Comparison of ENCODE assay signal across 8 cellular contexts in the genomic region with DNA sequence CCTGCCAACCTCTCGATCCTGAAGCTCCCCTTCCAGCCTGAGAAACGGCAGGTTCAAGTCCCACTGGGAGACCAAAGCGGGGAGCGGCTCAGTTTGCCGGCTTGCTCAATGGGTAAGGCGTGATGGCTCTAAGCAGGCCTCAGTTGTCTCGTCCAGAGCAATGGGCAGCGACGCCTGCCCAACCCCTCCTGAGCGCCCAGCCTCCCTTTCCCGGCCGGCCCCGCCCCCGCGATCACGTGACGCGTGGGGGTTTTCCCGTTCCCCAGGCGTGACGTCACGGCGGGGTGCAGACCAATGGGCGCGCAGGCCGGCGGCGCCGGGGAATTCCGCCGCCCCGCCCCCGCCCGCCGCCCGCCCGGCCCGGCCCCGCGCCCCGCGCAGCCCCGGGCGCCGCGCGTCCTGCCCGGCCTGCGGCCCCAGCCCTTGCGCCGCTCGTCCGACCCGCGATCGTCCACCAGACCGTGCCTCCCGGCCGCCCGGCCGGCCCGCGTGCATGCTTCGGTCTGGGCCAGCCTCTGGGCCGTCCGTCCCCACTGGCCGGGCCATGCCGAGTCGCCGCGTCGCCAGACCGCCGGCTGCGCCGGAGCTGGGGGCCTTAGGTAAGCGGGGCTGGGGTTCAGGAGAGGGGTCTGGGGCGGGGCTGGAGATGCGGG. TPM values are rescaled to one million over a fixed set of nuclear protein-coding genes. Genes with fewer than 3 reads are reported as not detected.
DNase-seq lines count a peak whose midpoint lies in the region; TF ChIP-seq lines count a peak whose summit lies in the region.

TSS of gene RELB (plus strand) at position 378 of the 653 bp plus-strand sequence. CDS start at position 494, 116 bp downstream.

- H3K9ac ChIP-seq in H9 (ENCODE audit: extremely low read depth, insufficient read length, low read length): peak within 1 kb of the TSS; percentile 72
- peak within 1 kb of the TSS; percentile 59 for H3K9ac ChIP-seq in SK-N-MC (ENCODE audit: insufficient read length)

- H2AK5ac ChIP-seq in H9 (ENCODE audit: insufficient read length, low read length): no peak within 1 kb of the TSS

- H3K36me3 Mint-ChIP-seq in H9 (ENCODE audit: insufficient read depth in 1 of 3, low read depth in 3 of 3): peaks cover 0 to 3% (median 0%) of the 10 kb centered on the region in 3 experiments; a peak in 1 of 7 replicates

- TF ChIP-seq CTCF in H9 (conservative IDR thresholded peaks at IDR 0.05): no peak
- TF ChIP-seq CTCF in suprapubic skin (IDR thresholded peaks at IDR 0.05): no peak

- H3K4me3 Mint-ChIP-seq in H9: peak within 1 kb of the TSS; percentile 89 to 94

- H3K56ac ChIP-seq in H9 (ENCODE audit: insufficient read length, low read depth, low read length): no peak within 1 kb of the TSS

- H2BK120ac ChIP-seq in H9 (ENCODE audit: low read depth, low read length, poor library complexity, severe bottlenecking): peak within 1 kb of the TSS; percentile 96

- H3K4me3 ChIP-seq in MG63: peak within 1 kb of the TSS; percentile 68
- peak within 1 kb of the TSS; percentile 86 for H3K4me3 ChIP-seq in SK-N-MC
- peak within 1 kb of the TSS; percentile 83 for H3K4me3 ChIP-seq in suprapubic skin

- H3K4me1 Mint-ChIP-seq in H9: peaks cover 2 to 9% of the 10 kb centered on the region in 2 experiments; a peak in 3 of 4 replicates

- H3K79me2 ChIP-seq in H9 (ENCODE audit: insufficient read depth, low read length): no peaks in the 10 kb centered on the region

- WGBS in H9 (ENCODE audit: extremely low coverage, insufficient read length, low lambda C conversion rate): no CpG with 5 or more reads among the region's 79 CpGs
- WGBS in suprapubic skin: 5% methylated on average over 39 of the region's 79 CpGs

- H3K27me3 Mint-ChIP-seq in H9 (ENCODE audit: low read depth): peaks cover 8% of the 10 kb centered on the region

- peaks cover 2% of the 10 kb centered on the region; the same call in 1 of the 2 replicates for H3K36me3 ChIP-seq in MG63
- no peaks in the 10 kb centered on the region for H3K36me3 ChIP-seq in SK-N-MC (ENCODE audit: insufficient read depth, low read length)
- peaks cover 7% of the 10 kb centered on the region for H3K36me3 ChIP-seq in suprapubic skin

- peak within 1 kb of the TSS; percentile 74 to 99 (median 97); a peak in 6 of 7 replicates for H3K27ac Mint-ChIP-seq in H9

- H2BK20ac ChIP-seq in H9 (ENCODE audit: low read depth, low read length, poor library complexity, severe bottlenecking): no peak within 1 kb of the TSS

- H4K8ac ChIP-seq in H9 (replicated peaks; ENCODE audit: insufficient read length, low read depth, low read length): no peak within 1 kb of the TSS

- no peak within 1 kb of the TSS for H3K4ac ChIP-seq in H9 (ENCODE audit: low read depth, low read length)

- no peak within 1 kb of the TSS for H2BK12ac ChIP-seq in H9 (ENCODE audit: insufficient read length, low read depth, low read length)

- H3K9me3 ChIP-seq in H9 (ENCODE audit: control insufficient read depth, low read depth, low read length): no peaks in the 10 kb centered on the region
- H3K9me3 ChIP-seq in MG63: no peaks in the 10 kb centered on the region
- no peaks in the 10 kb centered on the region for H3K9me3 ChIP-seq in SK-N-MC (ENCODE audit: low read depth, low read length)
- H3K9me3 ChIP-seq in suprapubic skin: no peaks in the 10 kb centered on the region

- H3T11ph ChIP-seq in H9 (ENCODE audit: low read length): no peak within 1 kb of the TSS

- H2AFZ ChIP-seq in H9 (ENCODE audit: low read length): no peak within 1 kb of the TSS

- H2BK5ac ChIP-seq in H9 (ENCODE audit: insufficient read length, low read length): no peak within 1 kb of the TSS

- no peaks in the 10 kb centered on the region for H4K20me1 ChIP-seq in H9 (ENCODE audit: control insufficient read depth, insufficient read depth, insufficient read length)

- no peaks in the 10 kb centered on the region for H3K27me3 ChIP-seq in H9 (ENCODE audit: insufficient read depth, low read length)
- no peaks in the 10 kb centered on the region for H3K27me3 ChIP-seq in MG63
- H3K27me3 ChIP-seq in suprapubic skin: no peaks in the 10 kb centered on the region

- H3K14ac ChIP-seq in H9 (ENCODE audit: insufficient read depth, low read length): peak within 1 kb of the TSS; percentile 89

- no peak for TF ChIP-seq EP300 in suprapubic skin (IDR thresholded peaks at IDR 0.05)

- no peak within 1 kb of the TSS for H4K91ac ChIP-seq in H9 (ENCODE audit: insufficient read length, low read depth, low read length)

- H3K27ac ChIP-seq in H9 (ENCODE audit: insufficient read length, low read depth, low read length) (no peak within 1 kb of the TSS), SK-N-MC (peak within 1 kb of the TSS; percentile 42; the same call in 1 of the 2 replicates), suprapubic skin (peak within 1 kb of the TSS; percentile 98)

- H3K4me1 ChIP-seq in H9 (ENCODE audit: insufficient read depth, low read length): no peaks in the 10 kb centered on the region
- peaks cover 10% of the 10 kb centered on the region for H3K4me1 ChIP-seq in suprapubic skin

- TF ChIP-seq POLR2A in suprapubic skin (IDR thresholded peaks at IDR 0.05): no peak

- H4K5ac ChIP-seq in H9 (ENCODE audit: insufficient read length, low read depth, low read length): no peak within 1 kb of the TSS

- peak within 1 kb of the TSS; percentile 85 for H3K4me2 ChIP-seq in H9 (ENCODE audit: insufficient read depth, insufficient read length, low read length)

- H3K23ac ChIP-seq in H9 (ENCODE audit: insufficient read length, low read depth, low read length): no peak within 1 kb of the TSS

- no peak within 1 kb of the TSS for H2BK15ac ChIP-seq in H9 (ENCODE audit: low read depth, low read length)

- H3K9me3 Mint-ChIP-seq in H9: no peaks in the 10 kb centered on the region

- H3K79me1 ChIP-seq in H9 (ENCODE audit: insufficient read depth, low read depth, low read length, poor library complexity, severe bottlenecking): no peaks in the 10 kb centered on the region

- peak within 1 kb of the TSS; percentile 85 for H3K18ac ChIP-seq in H9 (ENCODE audit: insufficient read length, low read depth, low read length)

- DNase-seq in GDM1 (lab: John Stamatoyannopoulos, UW): peak; percentile 84
- peak; percentile 92 for DNase-seq in H9
- DNase-seq in MG63: peak; percentile 90
- DNase-seq in SK-N-MC (ENCODE audit: low read depth, low spot score): no peak
- DNase-seq in activated naive CD4-positive, alpha-beta T cell treated with anti-CD3 and anti-CD28 coated beads, Interleukin-2, amount 50 U/mL, for 16 hours: peak; percentile 95
- peak; percentile 85 for DNase-seq in globus pallidus (ENCODE audit: low spot score)
- DNase-seq in occipital lobe (lab: John Stamatoyannopoulos, UW): peak; percentile 76
- peak; percentile 97 to 98 for DNase-seq in suprapubic skin (ENCODE audit: low spot score in 2 of 2)

- H3K23me2 ChIP-seq in H9 (ENCODE audit: insufficient read length, low read depth, low read length, poor library complexity, severe bottlenecking): no peaks in the 10 kb centered on the region

RNA-seq across cellular contexts. Expression of gene RELB, which starts in this region (rescaled TPM):
- total RNA-seq in H9 (2021) (13.7 and 14.3 TPM in 2 replicates), occipital lobe (0.62 TPM), suprapubic skin (10 to 100 TPM in 2 of 4 donors, 1 to 10 TPM in 2; 1.4 to 16.5 (median 10.6) TPM)
- total RNA-seq in MG63 (2014; rRNA removed; shearing (Covaris generic); ENCODE audit: low replicate concordance): 8.5 and 16.8 TPM in 2 replicates

Comparison
In these comparisons a context has a peak if more than half of its experiments do, and no peak if none do; other contexts are left out.
1. Peak in DNase-seq in occipital lobe; RNA of the gene not detected or under 1 TPM.